11 cellular contexts compared by ENCODE assay signal in the genomic region with DNA sequence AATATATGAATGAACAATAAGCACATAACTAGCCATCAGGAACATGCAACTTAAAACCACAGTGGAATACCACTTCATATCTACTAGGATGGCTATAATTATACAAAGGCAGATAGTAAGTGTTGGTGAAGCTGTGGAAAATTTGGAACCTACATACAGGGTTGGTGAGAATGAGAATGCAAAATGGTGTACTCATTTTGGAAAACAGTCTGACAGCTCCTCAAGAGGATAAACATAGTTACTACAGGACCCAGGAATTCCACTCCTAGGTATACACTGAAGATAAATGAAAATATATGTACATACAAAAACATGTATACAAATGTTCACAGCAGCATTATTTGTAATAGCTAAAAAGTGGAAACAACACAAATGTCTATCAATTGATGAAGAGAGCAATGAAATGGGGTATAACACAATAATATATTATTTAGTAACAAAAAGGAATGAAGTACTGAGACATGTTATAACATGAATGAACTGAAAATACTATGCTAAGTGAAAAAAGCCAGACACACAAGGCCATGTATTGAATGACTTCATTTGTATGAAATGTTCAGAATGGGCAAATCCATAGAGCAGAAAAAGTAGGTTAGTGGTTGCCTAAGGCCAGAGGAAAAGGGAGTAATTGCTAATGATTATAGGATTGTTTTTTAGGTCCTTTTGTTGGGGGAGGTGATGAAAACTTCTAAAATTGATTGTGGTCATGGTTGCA. TPM values are rescaled to one million over a fixed set of nuclear protein-coding genes. Genes with fewer than 3 reads are reported as not detected.
DNase-seq lines count a peak whose midpoint lies in the region; ATAC-seq and TF ChIP-seq lines count a peak whose summit lies in the region.
"Had no signal": no experiment of that assay in that cellular context is flagged by ENCODE, and none has a peak within 500 bp of the region (broad histone marks: within the 10 kb centered on the region; RNA-seq: fewer than 3 reads in every experiment).

No MANE protein-coding gene starts in this region.

- no peaks in the 10 kb centered on the region for H3K4me1 ChIP-seq in A673 (ENCODE audit: insufficient read depth, low read length, poor library complexity, severe bottlenecking)
- no peaks in the 10 kb centered on the region for H3K4me1 ChIP-seq in Peyer's patch
- H3K4me1 ChIP-seq: body of pancreas had no signal

- DNase-seq in A673 (ENCODE audit: low spot score) (peak; percentile 28), RPMI7951 (ENCODE audit: low read depth) (peak; percentile 21), fibroblast of the aortic adventitia (ENCODE audit: low read depth) (no peak), HuH-7.5 (ENCODE audit: low spot score) (no peak), G401 (ENCODE audit: low spot score) (no peak), Peyer's patch (no peak)
- DNase-seq: body of pancreas, RPMI8226 had no signal

- peaks cover 4% of the 10 kb centered on the region for H3K36me3 ChIP-seq in A673 (ENCODE audit: insufficient read depth, low read length, poor library complexity, severe bottlenecking)
- H3K36me3 ChIP-seq in Peyer's patch = peaks cover 0 to 6% (median 0%) of the 10 kb centered on the region in 3 donors

- CTCF ChIA-PET in A673 (lab: Charles Lee) = interaction anchor here (0.5 kb wide), 1 partner anchor 80 kb away, joined by 5 read pairs; no protein-coding TSS in a partner anchor

- intact Hi-C loops in A673 (cut with micrococcal nuclease; ENCODE audit: unreplicated experiment) = no loop called here

- BruUV-seq in A673 (replicated peaks; lab: Mats Ljungman, UMichigan) = no TSS peak

- H3K9me3 ChIP-seq in A673 (ENCODE audit: low read depth, low read length, poor library complexity, severe bottlenecking) (no peaks in the 10 kb centered on the region), Peyer's patch (no peaks in the 10 kb centered on the region)
- H3K9me3 ChIP-seq: body of pancreas, neutrophil had no signal

- in situ Hi-C loops in G401 (cut with HindIII; ENCODE audit: low sequenced_read_pairs) = no loop called here

- POLR2A ChIA-PET in A673 (lab: Charles Lee; ENCODE audit: low non-redundant PET) = no interaction called here

- no peak for TF ChIP-seq POLR2A in Peyer's patch (IDR thresholded peaks at IDR 0.05)

- H3K27ac ChIP-seq in A673 (ENCODE audit: low read depth, low read length, poor library complexity, severe bottlenecking) (no peak overlapping the region), Peyer's patch (no peak overlapping the region)
- H3K27ac ChIP-seq: body of pancreas had no signal

- no peak for ATAC-seq in HG02623 (IDR thresholded peaks at IDR 0.05; ENCODE audit: unreplicated experiment)
- ATAC-seq: body of pancreas had no signal

- TF ChIP-seq CTCF in A673 (conservative IDR thresholded peaks at IDR 0.05; ENCODE audit: low read depth, low read length) = peak; percentile 48
- TF ChIP-seq CTCF in GM12873 (IDR thresholded peaks at IDR 0.05; ENCODE audit: insufficient read depth, low read depth, low read length, missing control alignments) = peak; percentile 36
- peak; percentile 23 for TF ChIP-seq CTCF in fibroblast of the aortic adventitia (IDR thresholded peaks at IDR 0.05; ENCODE audit: insufficient read depth, low read length)
- TF ChIP-seq CTCF in Peyer's patch (IDR thresholded peaks at IDR 0.05) = peak in 2 of 6 experiments; percentile 12 to 28

- H3K4me3 ChIP-seq in A673 (ENCODE audit: low read depth, low read length, poor library complexity, severe bottlenecking) (no peak overlapping the region), fibroblast of the aortic adventitia (ENCODE audit: low read depth, low read length) (no peak overlapping the region), Peyer's patch (no peak overlapping the region)
- H3K4me3 ChIP-seq: body of pancreas had no signal

- no peaks in the 10 kb centered on the region for H3K27me3 ChIP-seq in A673 (replicated peaks; ENCODE audit: insufficient read depth, low read depth, low read length, poor library complexity)
- no peaks in the 10 kb centered on the region for H3K27me3 ChIP-seq in Peyer's patch
- H3K27me3 ChIP-seq: body of pancreas, neutrophil had no signal

RNA-seq across cellular contexts. Expression of a gene that starts 31.2 kb away (rescaled TPM):
- 94.5 and 97.0 TPM in 2 replicates for total RNA-seq in A673 (2021)
- 38.2 and 42.1 TPM in 2 replicates for total RNA-seq in RPMI7951 (2014; rRNA removed; shearing (Covaris generic))
- total RNA-seq in fibroblast of the aortic adventitia (ENCODE audit: low replicate concordance) = 36.8 and 66.6 TPM in 2 replicates
- total RNA-seq in G401 (2014; rRNA removed; shearing (Covaris generic)) = 27.9 and 54.8 TPM in 2 replicates
- 100 to 1,000 TPM in 1 of 4 donors, 10 to 100 TPM in 3; 27.3 to 158 (median 45.1) TPM for total RNA-seq in Peyer's patch

Comparison
In these comparisons a context has a peak if more than half of its experiments do, and no peak if none do; other contexts are left out.
1. DNase-seq: peak in A673 (single experiment) and RPMI7951 (single experiment); none in fibroblast of the aortic adventitia (single experiment), HuH-7.5 (single experiment), G401 (single experiment) and Peyer's patch (0 of 3).